ENCODE assay signal across 8 cellular contexts in the genomic region with DNA sequence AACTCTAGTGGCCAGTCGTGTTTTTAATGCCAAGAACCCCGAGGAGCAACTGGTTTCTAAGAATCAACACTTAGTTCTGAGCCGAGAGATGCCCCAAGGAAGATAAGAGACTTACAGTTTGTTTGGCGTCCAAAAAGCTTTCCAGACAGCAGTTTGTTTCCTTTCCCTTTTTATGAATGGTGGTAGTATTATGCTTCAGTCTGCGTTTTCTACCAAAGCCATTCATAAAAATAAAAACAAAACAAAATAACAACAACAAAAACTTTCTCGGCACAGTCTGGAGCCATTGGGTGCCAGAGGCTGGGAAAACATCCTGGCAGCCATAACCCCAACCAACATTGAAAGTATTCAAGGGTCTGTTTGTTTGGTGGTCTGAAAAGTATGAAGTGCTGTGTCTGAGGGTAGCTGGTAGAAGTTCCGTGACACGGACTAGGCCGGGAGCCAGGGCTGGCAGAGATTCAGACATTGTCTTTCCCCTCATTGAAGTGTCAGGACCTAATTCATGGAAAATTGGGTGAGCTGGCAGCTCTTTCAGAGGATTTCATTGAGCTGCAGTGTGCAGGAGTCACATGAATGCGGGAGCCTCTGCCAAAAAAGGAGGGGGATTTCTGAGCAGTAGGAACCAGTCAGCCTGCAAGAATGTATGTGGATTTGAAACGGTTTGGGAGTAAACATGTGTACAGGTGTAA.
DNase-seq lines count a peak whose midpoint lies in the region; TF ChIP-seq lines count a peak whose summit lies in the region.

No MANE protein-coding gene starts in this region.

- peaks cover 36% of the 10 kb centered on the region for H3K27me3 Mint-ChIP-seq in activated T-cell treated with anti-CD3 and anti-CD28 coated beads, Interleukin-2, amount 50 U/mL, for 24 hours
- peaks cover 2% of the 10 kb centered on the region for H3K27me3 Mint-ChIP-seq in endothelial cell (ENCODE audit: unreplicated experiment)

- H3K4me1 Mint-ChIP-seq in activated T-cell treated with anti-CD3 and anti-CD28 coated beads, Interleukin-2, amount 50 U/mL, for 24 hours (ENCODE audit: low read depth) = peaks cover 9% of the 10 kb centered on the region
- peaks cover 2% of the 10 kb centered on the region for H3K4me1 Mint-ChIP-seq in endothelial cell (ENCODE audit: unreplicated experiment)

- no peaks in the 10 kb centered on the region for H3K27me3 ChIP-seq in BJ (ENCODE audit: control insufficient read depth, insufficient read depth, low read length)

- no peaks in the 10 kb centered on the region for H3K9me3 Mint-ChIP-seq in activated T-cell treated with anti-CD3 and anti-CD28 coated beads, Interleukin-2, amount 50 U/mL, for 24 hours
- no peaks in the 10 kb centered on the region for H3K9me3 Mint-ChIP-seq in endothelial cell (ENCODE audit: unreplicated experiment)

- H3K27ac Mint-ChIP-seq in activated T-cell treated with anti-CD3 and anti-CD28 coated beads, Interleukin-2, amount 50 U/mL, for 24 hours = no peak overlapping the region
- no peak overlapping the region for H3K27ac Mint-ChIP-seq in endothelial cell (ENCODE audit: unreplicated experiment)

- DNase-seq in BJ (ENCODE audit: low read depth) (peak; percentile 73), fibroblast of peridontal ligament (ENCODE audit: extremely low read depth) (peak; percentile 96), non-pigmented ciliary epithelial cell (ENCODE audit: low read depth) (peak; percentile 80), NOMO-1 treated with dmso at 0.1 percent for 144 hours (lab: John Stamatoyannopoulos, UW; ENCODE audit: unreplicated experiment) (no peak), endothelial cell (ENCODE audit: low spot score) (no peak)
- no peak for DNase-seq in activated T-cell treated with anti-CD3 and anti-CD28 coated beads, Interleukin-2, amount 50 U/mL, for 24 hours
- no peak for DNase-seq in activated naive CD4-positive, alpha-beta T cell treated with Interleukin-2 at 50 U/mL for 16 hours

- H3K4me3 ChIP-seq in BJ (ENCODE audit: low read depth, low read length) = no peak overlapping the region

- CTCF ChIA-PET in BJ (lab: Yijun Ruan, JAX) = interaction anchor here (1.4 kb wide), 1 partner anchor 13 kb away, joined by 4 read pairs; no protein-coding TSS in a partner anchor

- H3K36me3 ChIP-seq in BJ (ENCODE audit: control insufficient read depth, insufficient read depth, low read length) = no peaks in the 10 kb centered on the region

- no peak overlapping the region for H3K4me3 Mint-ChIP-seq in activated T-cell treated with anti-CD3 and anti-CD28 coated beads, Interleukin-2, amount 50 U/mL, for 24 hours
- no peak overlapping the region for H3K4me3 Mint-ChIP-seq in endothelial cell (ENCODE audit: unreplicated experiment)

- POLR2A ChIA-PET in BJ (lab: Charles Lee) = no interaction called here

- TF ChIP-seq CTCF in BJ (IDR thresholded peaks at IDR 0.05; ENCODE audit: insufficient read depth, low read depth, low read length) (no peak), endothelial cell (IDR thresholded peaks at IDR 0.05; ENCODE audit: unreplicated experiment) (no peak)

- H3K36me3 Mint-ChIP-seq in activated T-cell treated with anti-CD3 and anti-CD28 coated beads, Interleukin-2, amount 50 U/mL, for 24 hours (ENCODE audit: low read depth) = no peaks in the 10 kb centered on the region
- no peaks in the 10 kb centered on the region for H3K36me3 Mint-ChIP-seq in endothelial cell (ENCODE audit: low read depth, unreplicated experiment)

TF ChIP-seq in PFSK-1, 5 proteins besides CTCF, POLR2A, EP300 and RAD21:
- TF ChIP-seq, protein P1, sequence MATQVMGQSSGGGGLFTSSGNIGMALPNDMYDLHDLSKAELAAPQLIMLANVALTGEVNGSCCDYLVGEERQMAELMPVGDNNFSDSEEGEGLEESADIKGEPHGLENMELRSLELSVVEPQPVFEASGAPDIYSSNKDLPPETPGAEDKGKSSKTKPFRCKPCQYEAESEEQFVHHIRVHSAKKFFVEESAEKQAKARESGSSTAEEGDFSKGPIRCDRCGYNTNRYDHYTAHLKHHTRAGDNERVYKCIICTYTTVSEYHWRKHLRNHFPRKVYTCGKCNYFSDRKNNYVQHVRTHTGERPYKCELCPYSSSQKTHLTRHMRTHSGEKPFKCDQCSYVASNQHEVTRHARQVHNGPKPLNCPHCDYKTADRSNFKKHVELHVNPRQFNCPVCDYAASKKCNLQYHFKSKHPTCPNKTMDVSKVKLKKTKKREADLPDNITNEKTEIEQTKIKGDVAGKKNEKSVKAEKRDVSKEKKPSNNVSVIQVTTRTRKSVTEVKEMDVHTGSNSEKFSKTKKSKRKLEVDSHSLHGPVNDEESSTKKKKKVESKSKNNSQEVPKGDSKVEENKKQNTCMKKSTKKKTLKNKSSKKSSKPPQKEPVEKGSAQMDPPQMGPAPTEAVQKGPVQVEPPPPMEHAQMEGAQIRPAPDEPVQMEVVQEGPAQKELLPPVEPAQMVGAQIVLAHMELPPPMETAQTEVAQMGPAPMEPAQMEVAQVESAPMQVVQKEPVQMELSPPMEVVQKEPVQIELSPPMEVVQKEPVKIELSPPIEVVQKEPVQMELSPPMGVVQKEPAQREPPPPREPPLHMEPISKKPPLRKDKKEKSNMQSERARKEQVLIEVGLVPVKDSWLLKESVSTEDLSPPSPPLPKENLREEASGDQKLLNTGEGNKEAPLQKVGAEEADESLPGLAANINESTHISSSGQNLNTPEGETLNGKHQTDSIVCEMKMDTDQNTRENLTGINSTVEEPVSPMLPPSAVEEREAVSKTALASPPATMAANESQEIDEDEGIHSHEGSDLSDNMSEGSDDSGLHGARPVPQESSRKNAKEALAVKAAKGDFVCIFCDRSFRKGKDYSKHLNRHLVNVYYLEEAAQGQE (IDR thresholded peaks at IDR 0.05; ENCODE audit: insufficient read depth in 1 of 2, low read depth in 2 of 2, low read length in 2 of 2) = peak in 1 of 2 experiments; percentile 15; a peak in 1 of 4 replicates
- TF ChIP-seq TAF1 (IDR thresholded peaks at IDR 0.05; ENCODE audit: borderline replicate concordance, insufficient read depth, low read length) (peak; percentile 67; the same call in 1 of the 2 replicates), FOXP2 (optimal IDR thresholded peaks at IDR 0.05; ENCODE audit: borderline replicate concordance, extremely low read depth, extremely low read length, insufficient read depth) (peak; percentile 40), POLR2AphosphoS5 (IDR thresholded peaks at IDR 0.05; ENCODE audit: low read depth, low read length) (peak; percentile 75), SIN3A (IDR thresholded peaks at IDR 0.05; ENCODE audit: borderline replicate concordance, insufficient read depth, low read length) (peak; percentile 47; the same call in 1 of the 2 replicates)

Comparison
In these comparisons a context has a peak if more than half of its experiments do, and no peak if none do; other contexts are left out.
1. DNase-seq: peak in BJ (single experiment), fibroblast of peridontal ligament (single experiment) and non-pigmented ciliary epithelial cell (single experiment); none in NOMO-1 treated with dmso at 0.1 percent for 144 hours (single experiment), activated T-cell treated with anti-CD3 and anti-CD28 coated beads, Interleukin-2, amount 50 U/mL, for 24 hours (single experiment), activated naive CD4-positive, alpha-beta T cell treated with Interleukin-2 at 50 U/mL for 16 hours (single experiment) and endothelial cell (single experiment).